In genomic region chr10:95542761-95543160, GRCh38 we compare ENCODE assay signal across 17 cellular contexts. TPM values are rescaled to one million over a fixed set of nuclear protein-coding genes. Genes with fewer than 3 reads are reported as not detected.
DNase-seq lines count a peak whose midpoint lies in the region; TF ChIP-seq lines count a peak whose summit lies in the region.
"Had no signal": no experiment of that assay in that cellular context is flagged by ENCODE, and none has a peak within 500 bp of the region (broad histone marks: within the 10 kb centered on the region; RNA-seq: fewer than 3 reads in every experiment).

No MANE protein-coding gene starts in this region.

- H3K36me3 ChIP-seq in esophagus squamous epithelium: no peaks in the 10 kb centered on the region
- no peaks in the 10 kb centered on the region for H3K36me3 ChIP-seq in liver (ENCODE audit: control insufficient read depth in 4 of 4, insufficient read depth in 3 of 4, low read depth in 1 of 4, low read length in 3 of 4)
- H3K36me3 ChIP-seq in rectal smooth muscle tissue (ENCODE audit: control insufficient read depth, insufficient read depth, low read length): no peaks in the 10 kb centered on the region
- H3K36me3 ChIP-seq in Peyer's patch: no peaks in the 10 kb centered on the region
- H3K36me3 ChIP-seq: HAP-1 had no signal

- H3K27me3 ChIP-seq in esophagus squamous epithelium (no peaks in the 10 kb centered on the region), liver (ENCODE audit: control insufficient read depth in 4 of 4, insufficient read depth in 4 of 4, low read length in 3 of 4) (no peaks in the 10 kb centered on the region), rectal smooth muscle tissue (ENCODE audit: control insufficient read depth, insufficient read depth, low read length) (no peaks in the 10 kb centered on the region), Peyer's patch (no peaks in the 10 kb centered on the region)

- H3K4me3 ChIP-seq in esophagus squamous epithelium (no peak overlapping the region), liver (ENCODE audit: low read depth in 1 of 3, low read length in 3 of 3) (no peak overlapping the region), rectal smooth muscle tissue (ENCODE audit: low read length) (peak overlapping the region; percentile 3), Peyer's patch (no peak overlapping the region)
- H3K4me3 ChIP-seq: HAP-1 had no signal

- no peak for TF ChIP-seq RAD21 in liver (IDR thresholded peaks at IDR 0.05)

- TF ChIP-seq CTCF in C4-2B (conservative IDR thresholded peaks at IDR 0.05): no peak
- no peak for TF ChIP-seq CTCF in esophagus squamous epithelium (IDR thresholded peaks at IDR 0.05)
- no peak for TF ChIP-seq CTCF in liver (IDR thresholded peaks at IDR 0.05; ENCODE audit: low read depth, low read length, missing input control)
- TF ChIP-seq CTCF in Peyer's patch (IDR thresholded peaks at IDR 0.05): no peak

- H3K4me1 ChIP-seq in esophagus squamous epithelium (peaks cover 0 to 53% (median under 1%) of the 10 kb centered on the region in 3 donors), liver (ENCODE audit: control insufficient read depth in 4 of 4, insufficient read depth in 4 of 4, low read length in 3 of 4) (peaks cover 14 to 52% (median 32%) of the 10 kb centered on the region in 4 donors), rectal smooth muscle tissue (ENCODE audit: control insufficient read depth, insufficient read depth, low read length) (peaks cover 71% of the 10 kb centered on the region), Peyer's patch (peaks cover 0 to 31% (median 0%) of the 10 kb centered on the region in 4 donors)
- H3K4me1 ChIP-seq: HAP-1, parathyroid adenoma had no signal

- H3K9me3 ChIP-seq in esophagus squamous epithelium: no peaks in the 10 kb centered on the region
- H3K9me3 ChIP-seq in liver (ENCODE audit: control insufficient read depth in 4 of 4, low read length in 3 of 4): no peaks in the 10 kb centered on the region
- no peaks in the 10 kb centered on the region for H3K9me3 ChIP-seq in Peyer's patch
- H3K9me3 ChIP-seq: HAP-1 had no signal

- H3K27ac ChIP-seq in C4-2B (0 out of 2 replicates have a peak overlapping the region, but pooled peaks have one; percentile 15), esophagus squamous epithelium (peak overlapping the region in 3 of 4 donors; percentile 82 to 88 (median 86)), liver (ENCODE audit: low read depth in 1 of 2, low read length in 2 of 2) (peak overlapping the region; percentile 39 to 65), rectal smooth muscle tissue (ENCODE audit: low read depth, low read length) (peak overlapping the region; percentile 99), Peyer's patch (peak overlapping the region in 2 of 4 donors; percentile 36 to 71)
- H3K27ac ChIP-seq: parathyroid adenoma had no signal

- TF ChIP-seq POLR2A in esophagus squamous epithelium (IDR thresholded peaks at IDR 0.05) (no peak), Peyer's patch (IDR thresholded peaks at IDR 0.05) (no peak)

- H3K9ac ChIP-seq in liver (ENCODE audit: low read depth in 1 of 2, low read length in 2 of 2): no peak overlapping the region
- no peak overlapping the region for H3K9ac ChIP-seq in rectal smooth muscle tissue (ENCODE audit: low read length)
- H3K9ac ChIP-seq: parathyroid adenoma had no signal

- WGBS in esophagus squamous epithelium, 2 donors: 63 to 74% methylated on average over 2 of the region's 2 CpGs
- WGBS in liver: 82% methylated on average over 2 of the region's 2 CpGs

- intact Hi-C loops in esophagus squamous epithelium (cut with DNase I): no loop called here

- DNase-seq in esophagus squamous epithelium (lab: John Stamatoyannopoulos, UW): no peak
- no peak for DNase-seq in Peyer's patch
- DNase-seq in A172 (ENCODE audit: low spot score): no peak
- no peak for DNase-seq in NCI-H1417 (lab: John Stamatoyannopoulos, UW)
- no peak for DNase-seq in HUDEP-2 (lab: John Stamatoyannopoulos, UW; ENCODE audit: unreplicated experiment in 76 of 76)
- DNase-seq: activated CD4-positive, alpha-beta T cell treated with anti-CD3 and anti-CD28 coated beads for 1 hour; effector memory CD8-positive, alpha-beta T cell; hippocampal formation; NCI-H526; nephron progenitor cell; SHP77 treated with DMSO at 0.1 percent for 48 hours; stimulated activated CD4-positive, alpha-beta T cell treated with anti-CD3 and anti-CD28 coated beads, Interleukin-4, amount 100 ng/mL, for 24 hours had no signal

TF ChIP-seq in liver, 16 proteins besides CTCF, POLR2A, EP300 and RAD21:
- TF ChIP-seq HNF4A (conservative IDR thresholded peaks at IDR 0.05) (no peak), HNF4G (IDR thresholded peaks at IDR 0.05) (no peak), EGR1 (IDR thresholded peaks at IDR 0.05; ENCODE audit: low read depth in 2 of 2) (no peak), MAX (IDR thresholded peaks at IDR 0.05) (no peak), SP1 (IDR thresholded peaks at IDR 0.05) (no peak), ZBTB33 (IDR thresholded peaks at IDR 0.05) (no peak), ATF3 (IDR thresholded peaks at IDR 0.05) (no peak), RXRA (IDR thresholded peaks at IDR 0.05) (no peak), TAF1 (conservative IDR thresholded peaks at IDR 0.05) (no peak), NR2F2 (IDR thresholded peaks at IDR 0.05) (no peak), YY1 (IDR thresholded peaks at IDR 0.05) (no peak), REST (IDR thresholded peaks at IDR 0.05) (no peak), JUND (IDR thresholded peaks at IDR 0.05) (no peak), FOXA2 (IDR thresholded peaks at IDR 0.05) (no peak), FOXA1 (IDR thresholded peaks at IDR 0.05) (no peak), GABPA (IDR thresholded peaks at IDR 0.05 in 1 of 2, conservative IDR thresholded peaks at IDR 0.05 in 1 of 2) (no peak)

RNA-seq across cellular contexts. Expression of gene SORBS1, which starts 18.4 kb away (rescaled TPM):
- total RNA-seq in esophagus squamous epithelium (100 to 1,000 TPM in 1 of 4 donors, 10 to 100 TPM in 3; 23.3 to 359 (median 72.2) TPM), liver (10 to 100 TPM; 33.2 to 71.3 TPM), Peyer's patch (10 to 100 TPM; 34.3 to 57.1 (median 48.7) TPM)
- polyA plus RNA-seq in liver: 10 to 100 TPM; 38.3 to 49.9 TPM
- total RNA-seq in A172 (2014; rRNA removed; shearing (Covaris generic)): 0.91 and 2.5 TPM in 2 replicates
